Comparison of ENCODE assay signal across 7 cellular contexts in the genomic region with DNA sequence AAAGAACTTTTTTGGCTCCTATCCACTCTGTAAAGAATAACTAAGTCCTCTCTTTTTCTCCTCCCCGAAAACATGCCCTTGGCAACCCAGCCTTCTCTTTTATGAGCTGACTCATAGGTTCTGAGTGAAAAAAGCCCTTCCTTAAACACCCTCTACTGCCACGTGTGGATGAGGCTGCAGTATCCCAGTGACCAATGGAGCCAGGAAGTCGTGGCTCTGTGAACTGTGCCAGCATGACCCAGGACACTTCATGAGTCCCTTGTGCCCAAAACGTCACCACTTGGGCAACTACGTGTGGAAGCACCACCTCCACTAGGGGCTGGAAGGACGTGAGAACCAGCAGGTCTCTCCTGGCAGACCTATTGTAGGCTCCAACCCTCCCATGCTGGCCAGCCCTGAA.
DNase-seq lines count a peak whose midpoint lies in the region; ATAC-seq and TF ChIP-seq lines count a peak whose summit lies in the region.

No MANE protein-coding gene starts in this region.

- peak overlapping the region; percentile 88 for H2AK5ac ChIP-seq in IMR-90 (ENCODE audit: low read depth, low read length)

- H3K9me1 ChIP-seq in IMR-90 (ENCODE audit: insufficient read depth, low read length) = peaks cover 9% of the 10 kb centered on the region

- no peaks in the 10 kb centered on the region for H3K36me3 ChIP-seq in IMR-90 (ENCODE audit: control insufficient read depth, insufficient read depth, low read length)
- H3K36me3 ChIP-seq in colonic mucosa = no peaks in the 10 kb centered on the region

- TF ChIP-seq RAD21 in IMR-90 (IDR thresholded peaks at IDR 0.05; ENCODE audit: low read length) = no peak; the same call in 1 of the 2 replicates

- H3K56ac ChIP-seq in IMR-90 (ENCODE audit: extremely low read depth, insufficient read depth, low read length) = peak overlapping the region; percentile 44; the same call in 1 of the 2 replicates

- DNase-seq in IMR-90 (peak; percentile 89), colonic mucosa (peak; percentile 45), lower leg skin (ENCODE audit: low spot score in 2 of 2) (peak; percentile 77 to 91), ureter (ENCODE audit: low spot score) (peak; percentile 78)
- DNase-seq in activated CD8-positive, alpha-beta T cell treated with anti-CD3 and anti-CD28 coated beads for 36 hours = no peak

- peak overlapping the region; percentile 95 for H3K4ac ChIP-seq in IMR-90 (ENCODE audit: low read depth, low read length)

- no TSS peak for BruUV-seq in IMR-90 (replicated peaks; lab: Mats Ljungman, UMichigan)

- no peaks in the 10 kb centered on the region for H4K20me1 ChIP-seq in IMR-90 (ENCODE audit: insufficient read depth, low read length)

- H3K79me1 ChIP-seq in IMR-90 (ENCODE audit: low read depth in 1 of 2, low read length in 2 of 2) = no peaks in the 10 kb centered on the region

- peaks cover 12% of the 10 kb centered on the region for H3K4me1 Mint-ChIP-seq in activated CD8-positive, alpha-beta T cell treated with anti-CD3 and anti-CD28 coated beads for 36 hours (ENCODE audit: low read depth)

- H4K5ac ChIP-seq in IMR-90 (ENCODE audit: low read depth, low read length) = peak overlapping the region; percentile 98

- H3K9me3 ChIP-seq in IMR-90 (ENCODE audit: control insufficient read depth, insufficient read depth, low read length) (no peaks in the 10 kb centered on the region), colonic mucosa (no peaks in the 10 kb centered on the region)

- H4K8ac ChIP-seq in IMR-90 (ENCODE audit: low read depth in 2 of 2, low read length in 2 of 2) = peak overlapping the region; percentile 60 to 98; a peak in 3 of 4 replicates

- no peaks in the 10 kb centered on the region for H3K27me3 ChIP-seq in IMR-90 (ENCODE audit: control insufficient read depth, insufficient read depth, low read length)
- H3K27me3 ChIP-seq in colonic mucosa = no peaks in the 10 kb centered on the region

- H3K4me1 ChIP-seq in IMR-90 (ENCODE audit: control insufficient read depth, insufficient read depth, low read length) (peaks cover 18% of the 10 kb centered on the region), colonic mucosa (no peaks in the 10 kb centered on the region)

- H3K23ac ChIP-seq in IMR-90 (ENCODE audit: low read depth, low read length) = peak overlapping the region; percentile 90; the same call in 1 of the 2 replicates

- peak overlapping the region; percentile 95 for H2BK120ac ChIP-seq in IMR-90 (ENCODE audit: low read depth, low read length)

- H2AFZ ChIP-seq in IMR-90 (replicated peaks; ENCODE audit: low read length, poor library complexity) = peak overlapping the region; percentile 86

- no peak overlapping the region for H3K4me3 Mint-ChIP-seq in activated CD8-positive, alpha-beta T cell treated with anti-CD3 and anti-CD28 coated beads for 36 hours

- peak overlapping the region; percentile 89 for H3K27ac ChIP-seq in IMR-90 (ENCODE audit: insufficient read depth, low read length)
- peak overlapping the region; percentile 20 for H3K27ac ChIP-seq in colonic mucosa

- dilution Hi-C loops in IMR-90 (cut with HindIII; ENCODE audit: low sequenced_read_pairs, unreplicated experiment) = no loop called here

- in situ Hi-C loops in IMR-90 (cut with MboI; ENCODE audit: low sequenced_read_pairs) = no loop called here

- H2BK20ac ChIP-seq in IMR-90 (ENCODE audit: low read depth, low read length) = peak overlapping the region; percentile 93

- H4K91ac ChIP-seq in IMR-90 (ENCODE audit: insufficient read depth, low read depth, low read length) = peak overlapping the region; percentile 97

- no peak overlapping the region for H3K4me2 ChIP-seq in IMR-90 (ENCODE audit: low read depth, low read length)

- no peak overlapping the region for H3K4me3 ChIP-seq in IMR-90 (ENCODE audit: insufficient read depth, low read depth, low read length)
- H3K4me3 ChIP-seq in colonic mucosa = no peak overlapping the region
- no peak overlapping the region for H3K4me3 ChIP-seq in lower leg skin (ENCODE audit: low read depth, poor library complexity, severe bottlenecking)

- H3K14ac ChIP-seq in IMR-90 (replicated peaks; ENCODE audit: low read depth, low read length) = peak overlapping the region; percentile 88

- peak; percentile 84 for ATAC-seq in IMR-90 (ENCODE audit: low read depth)
- no peak for ATAC-seq in activated CD8-positive, alpha-beta T cell treated with anti-CD3 and anti-CD28 coated beads for 36 hours
- no peak for ATAC-seq in HG03378 (IDR thresholded peaks at IDR 0.05; ENCODE audit: unreplicated experiment)
- no peak for ATAC-seq in GM18517 (IDR thresholded peaks at IDR 0.05; ENCODE audit: unreplicated experiment)

- CTCF ChIA-PET in IMR-90 (lab: Yijun Ruan, JAX) = interaction anchor here (0.6 to 1.3 kb wide), 5 partner anchors 54 to 521 kb away, joined by 3 read pairs; no protein-coding TSS in a partner anchor
- CTCF ChIA-PET in activated CD8-positive, alpha-beta T cell treated with anti-CD3 and anti-CD28 coated beads for 36 hours (lab: Charles Lee) = interaction anchor here (0.8 to 1.4 kb wide), 2 partner anchors 60 to 449 kb away, joined by 3 to 10 read pairs; no protein-coding TSS in a partner anchor

- no peaks in the 10 kb centered on the region for H3K36me3 Mint-ChIP-seq in activated CD8-positive, alpha-beta T cell treated with anti-CD3 and anti-CD28 coated beads for 36 hours (ENCODE audit: low read depth)

- H3K27me3 Mint-ChIP-seq in activated CD8-positive, alpha-beta T cell treated with anti-CD3 and anti-CD28 coated beads for 36 hours = no peaks in the 10 kb centered on the region

- peak overlapping the region; percentile 87 for H2AK9ac ChIP-seq in IMR-90 (replicated peaks; ENCODE audit: low read depth, low read length, poor library complexity)

- POLR2A ChIA-PET in IMR-90 (lab: Charles Lee; ENCODE audit: unreplicated experiment) = interaction anchor here (0.5 to 0.6 kb wide), 3 partner anchors 29 to 424 kb away, joined by 3 to 4 read pairs (median 3); no protein-coding TSS in a partner anchor
- POLR2A ChIA-PET in activated CD8-positive, alpha-beta T cell treated with anti-CD3 and anti-CD28 coated beads for 36 hours (lab: Charles Lee) = interaction anchor here (0.6 kb wide), 1 partner anchor 132 kb away, joined by 3 read pairs; no protein-coding TSS in a partner anchor

- intact Hi-C loops in IMR-90 (cut with micrococcal nuclease) (no loop called here), colonic mucosa (cut with DNase I) (no loop called here), lower leg skin (cut with DNase I; ENCODE audit: low total_unique reads) (loop anchor here (5.0 kb wide), 1 partner anchor 59 kb away; no protein-coding TSS in a partner anchor)
- intact Hi-C loops in activated CD8-positive, alpha-beta T cell treated with anti-CD3 and anti-CD28 coated beads for 36 hours (cut with micrococcal nuclease) = loop anchor here (10.0 kb wide), 1 partner anchor 102 kb away; no protein-coding TSS in a partner anchor

- H2BK5ac ChIP-seq in IMR-90 (ENCODE audit: low read depth, low read length, poor library complexity, severe bottlenecking) = peak overlapping the region; percentile 86

- no peaks in the 10 kb centered on the region for H3K9me3 Mint-ChIP-seq in activated CD8-positive, alpha-beta T cell treated with anti-CD3 and anti-CD28 coated beads for 36 hours

- TF ChIP-seq POLR2A in IMR-90 (IDR thresholded peaks at IDR 0.05; ENCODE audit: low read depth, low read length) (no peak), lower leg skin (IDR thresholded peaks at IDR 0.05) (no peak)

- H2BK15ac ChIP-seq in IMR-90 (ENCODE audit: low read depth, low read length) = peak overlapping the region; percentile 96; the same call in 2 of the 3 replicates

- no peak overlapping the region for H3K27ac Mint-ChIP-seq in activated CD8-positive, alpha-beta T cell treated with anti-CD3 and anti-CD28 coated beads for 36 hours

- 10% methylated on average over 2 of the region's 6 CpGs; no CpG with 5 or more reads in 1 of the 2 experiments for WGBS in IMR-90 (ENCODE audit: extremely low coverage in 2 of 2, insufficient read length in 1 of 2), 2 experiments
- 2 to 3% methylated on average over 6 of the region's 6 CpGs for whole genome bisulfite sequencing in lower leg skin, 2 donors

- H3K18ac ChIP-seq in IMR-90 (ENCODE audit: low read depth, low read length) = peak overlapping the region; percentile 96

- H3K9ac ChIP-seq in IMR-90 (ENCODE audit: low read depth, low read length) (no peak overlapping the region), colonic mucosa (ENCODE audit: low read depth in 2 of 2, low read length in 2 of 2) (no peak overlapping the region)

- TF ChIP-seq CTCF in IMR-90 (conservative IDR thresholded peaks at IDR 0.05; ENCODE audit: low read depth, low read length) = peak; percentile 17; the same call in 1 of the 2 replicates
- no peak for TF ChIP-seq CTCF in colonic mucosa (IDR thresholded peaks at IDR 0.05)
- TF ChIP-seq CTCF in lower leg skin (IDR thresholded peaks at IDR 0.05) = no peak
- no peak for TF ChIP-seq CTCF in activated CD8-positive, alpha-beta T cell treated with anti-CD3 and anti-CD28 coated beads for 36 hours (IDR thresholded peaks at IDR 0.05)

TF ChIP-seq in IMR-90, 13 proteins besides CTCF, POLR2A, EP300 and RAD21 (continues in another document):
- no peak for TF ChIP-seq CHD1 (IDR thresholded peaks at IDR 0.05; ENCODE audit: low read depth, low read length)
- TF ChIP-seq CEBPB (IDR thresholded peaks at IDR 0.05; ENCODE audit: low read depth, low read length) = 0 out of 2 replicates have a peak, but pooled peaks have one; percentile 1
- peak; percentile 80; the same call in 1 of the 2 replicates for TF ChIP-seq MXI1 (IDR thresholded peaks at IDR 0.05; ENCODE audit: borderline replicate concordance, low read depth, low read length)
- TF ChIP-seq MAZ (IDR thresholded peaks at IDR 0.05; ENCODE audit: borderline replicate concordance, low read depth, low read length) = no peak
- TF ChIP-seq, protein P1, sequence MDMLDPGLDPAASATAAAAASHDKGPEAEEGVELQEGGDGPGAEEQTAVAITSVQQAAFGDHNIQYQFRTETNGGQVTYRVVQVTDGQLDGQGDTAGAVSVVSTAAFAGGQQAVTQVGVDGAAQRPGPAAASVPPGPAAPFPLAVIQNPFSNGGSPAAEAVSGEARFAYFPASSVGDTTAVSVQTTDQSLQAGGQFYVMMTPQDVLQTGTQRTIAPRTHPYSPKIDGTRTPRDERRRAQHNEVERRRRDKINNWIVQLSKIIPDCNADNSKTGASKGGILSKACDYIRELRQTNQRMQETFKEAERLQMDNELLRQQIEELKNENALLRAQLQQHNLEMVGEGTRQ (IDR thresholded peaks at IDR 0.05; ENCODE audit: low read depth, low read length) = peak; percentile 71
- TF ChIP-seq, protein P2, sequence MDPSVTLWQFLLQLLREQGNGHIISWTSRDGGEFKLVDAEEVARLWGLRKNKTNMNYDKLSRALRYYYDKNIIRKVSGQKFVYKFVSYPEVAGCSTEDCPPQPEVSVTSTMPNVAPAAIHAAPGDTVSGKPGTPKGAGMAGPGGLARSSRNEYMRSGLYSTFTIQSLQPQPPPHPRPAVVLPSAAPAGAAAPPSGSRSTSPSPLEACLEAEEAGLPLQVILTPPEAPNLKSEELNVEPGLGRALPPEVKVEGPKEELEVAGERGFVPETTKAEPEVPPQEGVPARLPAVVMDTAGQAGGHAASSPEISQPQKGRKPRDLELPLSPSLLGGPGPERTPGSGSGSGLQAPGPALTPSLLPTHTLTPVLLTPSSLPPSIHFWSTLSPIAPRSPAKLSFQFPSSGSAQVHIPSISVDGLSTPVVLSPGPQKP (IDR thresholded peaks at IDR 0.05; ENCODE audit: borderline replicate concordance, low read depth, low read length) = no peak

Comparison
In these comparisons a context has a peak if more than half of its experiments do, and no peak if none do; other contexts are left out.
1. intact Hi-C loops: an anchor here in lower leg skin (5.0 kb wide) and activated CD8-positive, alpha-beta T cell treated with anti-CD3 and anti-CD28 coated beads for 36 hours (10.0 kb wide); none called in IMR-90 and colonic mucosa.